In the genomic region with DNA sequence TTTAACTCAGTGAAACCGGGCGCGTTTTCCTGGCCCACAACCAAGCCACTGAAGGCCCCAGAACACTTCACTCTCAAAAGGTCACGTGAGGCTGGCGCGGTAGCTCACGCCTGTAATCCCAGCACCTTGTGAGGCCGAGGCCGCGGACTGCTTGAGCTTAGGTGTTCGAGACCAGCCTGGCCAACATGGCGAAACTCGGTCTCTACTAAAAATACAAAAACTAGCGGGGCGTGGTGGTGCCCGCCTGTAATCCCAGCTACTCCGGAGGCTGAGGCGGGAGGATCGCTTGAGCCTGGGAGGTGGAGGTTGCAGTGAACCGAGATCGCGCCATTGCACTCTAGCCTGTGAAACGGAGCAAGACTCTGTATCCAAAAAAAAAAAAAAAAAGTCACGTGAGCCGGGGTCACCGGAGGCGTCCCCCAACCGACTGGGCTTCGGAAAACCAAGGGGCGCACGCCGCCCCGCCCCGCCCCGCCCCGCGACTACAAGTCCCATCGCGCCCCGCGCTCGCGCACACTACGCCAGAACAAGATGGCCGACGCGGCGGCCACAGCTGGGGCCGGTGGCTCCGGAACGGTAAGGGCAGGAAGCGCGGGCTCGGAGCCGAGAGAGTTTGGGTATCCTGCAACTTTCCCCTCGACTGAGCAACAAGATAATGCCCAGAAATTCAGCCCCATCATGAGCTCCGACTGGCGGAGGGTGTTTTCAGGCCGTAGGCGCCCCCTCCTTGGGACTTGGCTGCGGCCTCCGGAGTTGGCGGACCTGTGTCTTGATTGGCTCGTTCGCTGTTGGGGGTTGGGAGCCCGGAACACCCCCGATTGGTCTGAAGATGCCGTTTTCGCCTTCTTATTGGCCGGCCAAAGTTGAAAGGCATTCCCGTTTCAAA, we compare ENCODE assay signal across 8 cellular contexts. TPM values are rescaled to one million over a fixed set of nuclear protein-coding genes. Genes with fewer than 3 reads are reported as not detected.
DNase-seq lines count a peak whose midpoint lies in the region; ATAC-seq and TF ChIP-seq lines count a peak whose summit lies in the region.

TSS of gene TAF8 (plus strand) at position 514 of the 886 bp plus-strand sequence. CDS start at position 532, 18 bp downstream.

- H3K27ac ChIP-seq in epithelial cell of prostate: peak within 1 kb of the TSS; percentile 79

- no peak for TF ChIP-seq RAD21 in Ishikawa (IDR thresholded peaks at IDR 0.05; ENCODE audit: low read depth)

- no peak for TF ChIP-seq EP300 in Ishikawa (IDR thresholded peaks at IDR 0.05; ENCODE audit: borderline replicate concordance)

- peak; percentile 65 for ATAC-seq in GM21576 (IDR thresholded peaks at IDR 0.05; ENCODE audit: unreplicated experiment)

- DNase-seq in DMS114 treated with DMSO at 0.1 percent for 48 hours (lab: John Stamatoyannopoulos, UW; ENCODE audit: unreplicated experiment) (peak; percentile 94), OCI-M2 (lab: John Stamatoyannopoulos, UW; ENCODE audit: unreplicated experiment) (peak; percentile 96), activated T-cell treated with anti-CD3 and anti-CD28 coated beads for 4 hours (peak; percentile 81), epithelial cell of prostate (ENCODE audit: low read depth, low spot score) (no peak), mucosa of gallbladder (ENCODE audit: low spot score) (peak; percentile 92)
- peak; percentile 68 to 79 for DNase-seq in stimulated activated CD8-positive, alpha-beta memory T cell treated with anti-CD3 and anti-CD28 coated beads, Interleukin-4, amount 100 ng/mL, for 4 hours (ENCODE audit: low read depth in 2 of 2, low spot score in 1 of 2)

TF ChIP-seq in Ishikawa, 13 proteins besides CTCF, POLR2A, EP300 and RAD21:
- peak; percentile 48; the same call in 1 of the 2 replicates for TF ChIP-seq NFIC (IDR thresholded peaks at IDR 0.05)
- no peak for TF ChIP-seq ZBTB7A (IDR thresholded peaks at IDR 0.05; ENCODE audit: low read depth)
- TF ChIP-seq, protein P1, sequence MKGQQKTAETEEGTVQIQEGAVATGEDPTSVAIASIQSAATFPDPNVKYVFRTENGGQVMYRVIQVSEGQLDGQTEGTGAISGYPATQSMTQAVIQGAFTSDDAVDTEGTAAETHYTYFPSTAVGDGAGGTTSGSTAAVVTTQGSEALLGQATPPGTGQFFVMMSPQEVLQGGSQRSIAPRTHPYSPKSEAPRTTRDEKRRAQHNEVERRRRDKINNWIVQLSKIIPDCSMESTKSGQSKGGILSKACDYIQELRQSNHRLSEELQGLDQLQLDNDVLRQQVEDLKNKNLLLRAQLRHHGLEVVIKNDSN (IDR thresholded peaks at IDR 0.05): peak; percentile 79
- peak; percentile 97 for TF ChIP-seq TAF1 (IDR thresholded peaks at IDR 0.05; ENCODE audit: low read depth)
- 0 out of 2 replicates have a peak, but pooled peaks have one; percentile 2 for TF ChIP-seq TEAD4 (IDR thresholded peaks at IDR 0.05)
- TF ChIP-seq, protein P2, sequence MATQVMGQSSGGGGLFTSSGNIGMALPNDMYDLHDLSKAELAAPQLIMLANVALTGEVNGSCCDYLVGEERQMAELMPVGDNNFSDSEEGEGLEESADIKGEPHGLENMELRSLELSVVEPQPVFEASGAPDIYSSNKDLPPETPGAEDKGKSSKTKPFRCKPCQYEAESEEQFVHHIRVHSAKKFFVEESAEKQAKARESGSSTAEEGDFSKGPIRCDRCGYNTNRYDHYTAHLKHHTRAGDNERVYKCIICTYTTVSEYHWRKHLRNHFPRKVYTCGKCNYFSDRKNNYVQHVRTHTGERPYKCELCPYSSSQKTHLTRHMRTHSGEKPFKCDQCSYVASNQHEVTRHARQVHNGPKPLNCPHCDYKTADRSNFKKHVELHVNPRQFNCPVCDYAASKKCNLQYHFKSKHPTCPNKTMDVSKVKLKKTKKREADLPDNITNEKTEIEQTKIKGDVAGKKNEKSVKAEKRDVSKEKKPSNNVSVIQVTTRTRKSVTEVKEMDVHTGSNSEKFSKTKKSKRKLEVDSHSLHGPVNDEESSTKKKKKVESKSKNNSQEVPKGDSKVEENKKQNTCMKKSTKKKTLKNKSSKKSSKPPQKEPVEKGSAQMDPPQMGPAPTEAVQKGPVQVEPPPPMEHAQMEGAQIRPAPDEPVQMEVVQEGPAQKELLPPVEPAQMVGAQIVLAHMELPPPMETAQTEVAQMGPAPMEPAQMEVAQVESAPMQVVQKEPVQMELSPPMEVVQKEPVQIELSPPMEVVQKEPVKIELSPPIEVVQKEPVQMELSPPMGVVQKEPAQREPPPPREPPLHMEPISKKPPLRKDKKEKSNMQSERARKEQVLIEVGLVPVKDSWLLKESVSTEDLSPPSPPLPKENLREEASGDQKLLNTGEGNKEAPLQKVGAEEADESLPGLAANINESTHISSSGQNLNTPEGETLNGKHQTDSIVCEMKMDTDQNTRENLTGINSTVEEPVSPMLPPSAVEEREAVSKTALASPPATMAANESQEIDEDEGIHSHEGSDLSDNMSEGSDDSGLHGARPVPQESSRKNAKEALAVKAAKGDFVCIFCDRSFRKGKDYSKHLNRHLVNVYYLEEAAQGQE (IDR thresholded peaks at IDR 0.05; ENCODE audit: low read depth): no peak
- peak; percentile 70; the same call in 1 of the 2 replicates for TF ChIP-seq TCF12 (IDR thresholded peaks at IDR 0.05; ENCODE audit: low read depth)
- peak; percentile 29; the same call in 1 of the 2 replicates for TF ChIP-seq FOXM1 (IDR thresholded peaks at IDR 0.05; ENCODE audit: borderline replicate concordance, low read depth)
- TF ChIP-seq EGR1 (IDR thresholded peaks at IDR 0.05): no peak; the same call in 1 of the 2 replicates
- TF ChIP-seq CREB1 (IDR thresholded peaks at IDR 0.05; ENCODE audit: low read depth): peak; percentile 69
- no peak for TF ChIP-seq CEBPB (IDR thresholded peaks at IDR 0.05)
- TF ChIP-seq, protein P3, sequence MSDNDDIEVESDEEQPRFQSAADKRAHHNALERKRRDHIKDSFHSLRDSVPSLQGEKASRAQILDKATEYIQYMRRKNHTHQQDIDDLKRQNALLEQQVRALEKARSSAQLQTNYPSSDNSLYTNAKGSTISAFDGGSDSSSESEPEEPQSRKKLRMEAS (IDR thresholded peaks at IDR 0.05): no peak; the same call in 1 of the 2 replicates
- TF ChIP-seq YY1 (IDR thresholded peaks at IDR 0.05; ENCODE audit: low read depth): peak; percentile 98
TF ChIP-seq in Ishikawa: peak in this region for 8.

RNA-seq across cellular contexts. Expression of gene TAF8, which starts in this region (rescaled TPM):
- 26.3 TPM for total RNA-seq in mucosa of gallbladder
